In the genomic region with DNA sequence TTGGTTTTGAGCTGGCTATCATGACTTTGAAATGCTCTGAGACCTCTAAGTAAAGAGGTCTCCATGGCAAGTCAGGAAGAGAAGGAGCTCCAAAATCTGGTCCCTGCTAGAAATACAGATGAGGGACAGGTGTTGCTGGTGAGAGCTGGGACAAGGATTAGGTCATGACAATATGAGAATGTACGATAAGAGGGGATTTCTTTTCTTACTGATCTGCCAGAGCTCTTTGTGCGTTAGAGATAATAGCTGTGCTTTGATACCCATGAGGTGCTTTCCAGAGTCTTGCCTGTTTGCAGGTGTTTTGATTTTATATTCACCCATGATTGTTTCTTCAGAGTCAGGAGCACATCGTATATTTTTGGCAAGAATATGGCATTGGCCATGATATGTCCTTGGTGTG, we compare ENCODE assay signal across 29 cellular contexts. TPM values are rescaled to one million over a fixed set of nuclear protein-coding genes. Genes with fewer than 3 reads are reported as not detected.
DNase-seq lines count a peak whose midpoint lies in the region; ATAC-seq and TF ChIP-seq lines count a peak whose summit lies in the region.
"Had no signal": no experiment of that assay in that cellular context is flagged by ENCODE, and none has a peak within 500 bp of the region (broad histone marks: within the 10 kb centered on the region; RNA-seq: fewer than 3 reads in every experiment).

No MANE protein-coding gene starts in this region.

- H3K36me3 ChIP-seq in neutrophil: no peaks in the 10 kb centered on the region
- no peaks in the 10 kb centered on the region for H3K36me3 ChIP-seq in CD8-positive, alpha-beta T cell (ENCODE audit: insufficient read depth, low read length)
- H3K36me3 ChIP-seq: left ventricle myocardium inferior, right atrium auricular region, upper lobe of right lung had no signal

- DNase-seq in NCI-H446 (lab: John Stamatoyannopoulos, UW) (no peak), activated gamma-delta T cell treated with Interleukin-2 at 50 U/mL for 16 hours (no peak), nephron progenitor cell (no peak)
- DNase-seq in CD8-positive, alpha-beta T cell: no peak
- DNase-seq: activated CD4-positive, alpha-beta T cell treated with anti-CD3 and anti-CD28 coated beads for 48 hours; activated CD8-positive, alpha-beta memory T cell treated with anti-CD3 and anti-CD28 coated beads for 24 hours; activated T-cell treated with anti-CD3 and anti-CD28 coated beads for 4 hours; DMS 273 treated with DMSO at 0.1 percent for 48 hours; dorsolateral prefrontal cortex; esophagus squamous epithelium; foreskin melanocyte; HCEC 1CT; heart left ventricle; islet precursor cell; left ventricle myocardium inferior; NCI-H1092 treated with DMSO at 0.1 percent for 48 hours; NCI-H1930; SIG-M5; small intestine; stimulated activated naive CD4-positive, alpha-beta T cell treated with Interleukin-2 at 50 U/mL for 16 hours; SW 1271; upper lobe of right lung had no signal

- intact Hi-C loops in CD8-positive, alpha-beta T cell (cut with DNase I, micrococcal nuclease): no loop called here

- H3K27ac ChIP-seq in neutrophil: peak overlapping the region; percentile 66
- H3K27ac ChIP-seq in CD8-positive, alpha-beta T cell (ENCODE audit: low read depth, low read length): no peak overlapping the region
- H3K27ac ChIP-seq: dorsolateral prefrontal cortex, esophagus squamous epithelium, heart left ventricle, left ventricle myocardium inferior, right atrium auricular region, upper lobe of right lung, VCaP had no signal

- no peaks in the 10 kb centered on the region for H3K9me3 ChIP-seq in neutrophil
- no peaks in the 10 kb centered on the region for H3K9me3 ChIP-seq in CD8-positive, alpha-beta T cell (ENCODE audit: low read length)
- H3K9me3 ChIP-seq: esophagus squamous epithelium, upper lobe of right lung had no signal

- CTCF ChIA-PET in CD8-positive, alpha-beta T cell (lab: Charles Lee): interaction anchor here (0.8 to 2.6 kb wide), 3 partner anchors 168 to 337 kb away, joined by 3 to 9 read pairs (median 3); no protein-coding TSS in a partner anchor

- H3K4me3 Mint-ChIP-seq in CD8-positive, alpha-beta T cell: no peak overlapping the region
- H3K4me3 Mint-ChIP-seq in nephron progenitor cell: no peak overlapping the region
- H3K4me3 Mint-ChIP-seq: activated naive CD8-positive, alpha-beta T cell had no signal

- POLR2A ChIA-PET in CD8-positive, alpha-beta T cell (lab: Charles Lee): no interaction called here

- H3K4me1 ChIP-seq in neutrophil (ENCODE audit: control insufficient read depth in 1 of 2, insufficient read depth in 1 of 2, low read depth in 1 of 2, low read length in 1 of 2): peaks cover 38 to 49% of the 10 kb centered on the region in 2 experiments
- no peaks in the 10 kb centered on the region for H3K4me1 ChIP-seq in CD8-positive, alpha-beta T cell (ENCODE audit: insufficient read depth, low read length)
- H3K4me1 ChIP-seq: right atrium auricular region, upper lobe of right lung had no signal

- TF ChIP-seq CTCF in neutrophil (IDR thresholded peaks at IDR 0.05) (no peak), nephron progenitor cell (IDR thresholded peaks at IDR 0.05) (no peak)
- TF ChIP-seq CTCF in CD8-positive, alpha-beta T cell (IDR thresholded peaks at IDR 0.05): no peak

- H3K27me3 ChIP-seq in neutrophil: no peaks in the 10 kb centered on the region
- no peaks in the 10 kb centered on the region for H3K27me3 ChIP-seq in CD8-positive, alpha-beta T cell (ENCODE audit: insufficient read depth, low read length)
- H3K27me3 ChIP-seq: dorsolateral prefrontal cortex, esophagus squamous epithelium, heart left ventricle, right atrium auricular region, upper lobe of right lung had no signal

- no peaks in the 10 kb centered on the region for H3K4me1 Mint-ChIP-seq in CD8-positive, alpha-beta T cell (ENCODE audit: low read depth)
- H3K4me1 Mint-ChIP-seq in nephron progenitor cell: peaks cover 5% of the 10 kb centered on the region

- H3K36me3 Mint-ChIP-seq in CD8-positive, alpha-beta T cell: no peaks in the 10 kb centered on the region
- peaks cover 17% of the 10 kb centered on the region for H3K36me3 Mint-ChIP-seq in nephron progenitor cell (ENCODE audit: low read depth)

- no peak overlapping the region for H3K4me3 ChIP-seq in neutrophil (ENCODE audit: low read depth in 1 of 2, low read length in 1 of 2)
- H3K4me3 ChIP-seq in CD8-positive, alpha-beta T cell (ENCODE audit: low read depth, low read length): no peak overlapping the region
- H3K4me3 ChIP-seq: dorsolateral prefrontal cortex, esophagus squamous epithelium, heart left ventricle, left ventricle myocardium inferior, right atrium auricular region, upper lobe of right lung had no signal

- no peak overlapping the region for H3K27ac Mint-ChIP-seq in CD8-positive, alpha-beta T cell
- no peak overlapping the region for H3K27ac Mint-ChIP-seq in nephron progenitor cell
- H3K27ac Mint-ChIP-seq: activated naive CD8-positive, alpha-beta T cell had no signal

- H3K9me3 Mint-ChIP-seq in CD8-positive, alpha-beta T cell: no peaks in the 10 kb centered on the region
- peaks cover 22% of the 10 kb centered on the region for H3K9me3 Mint-ChIP-seq in nephron progenitor cell

- peaks cover 3% of the 10 kb centered on the region for H3K27me3 Mint-ChIP-seq in CD8-positive, alpha-beta T cell (ENCODE audit: low read depth)
- peaks cover 3% of the 10 kb centered on the region for H3K27me3 Mint-ChIP-seq in nephron progenitor cell (ENCODE audit: low read depth, poor library complexity)
- H3K27me3 Mint-ChIP-seq: activated naive CD8-positive, alpha-beta T cell had no signal

- ATAC-seq in GM18858 (IDR thresholded peaks at IDR 0.05; ENCODE audit: unreplicated experiment): peak; percentile 68
- ATAC-seq in HG02642 (IDR thresholded peaks at IDR 0.05; ENCODE audit: poor library complexity, unreplicated experiment): peak; percentile 49
- ATAC-seq in HG03442 (IDR thresholded peaks at IDR 0.05; ENCODE audit: unreplicated experiment): peak; percentile 40
- no peak for ATAC-seq in CD8-positive, alpha-beta T cell
- ATAC-seq: heart left ventricle, upper lobe of right lung had no signal

RNA-seq across cellular contexts. Expression of gene ANKRD33B, which starts 56.5 kb away (rescaled TPM):
- total RNA-seq in CD8-positive, alpha-beta T cell: 1 to 10 TPM; 1.3 to 1.4 TPM
